In the genomic region with DNA sequence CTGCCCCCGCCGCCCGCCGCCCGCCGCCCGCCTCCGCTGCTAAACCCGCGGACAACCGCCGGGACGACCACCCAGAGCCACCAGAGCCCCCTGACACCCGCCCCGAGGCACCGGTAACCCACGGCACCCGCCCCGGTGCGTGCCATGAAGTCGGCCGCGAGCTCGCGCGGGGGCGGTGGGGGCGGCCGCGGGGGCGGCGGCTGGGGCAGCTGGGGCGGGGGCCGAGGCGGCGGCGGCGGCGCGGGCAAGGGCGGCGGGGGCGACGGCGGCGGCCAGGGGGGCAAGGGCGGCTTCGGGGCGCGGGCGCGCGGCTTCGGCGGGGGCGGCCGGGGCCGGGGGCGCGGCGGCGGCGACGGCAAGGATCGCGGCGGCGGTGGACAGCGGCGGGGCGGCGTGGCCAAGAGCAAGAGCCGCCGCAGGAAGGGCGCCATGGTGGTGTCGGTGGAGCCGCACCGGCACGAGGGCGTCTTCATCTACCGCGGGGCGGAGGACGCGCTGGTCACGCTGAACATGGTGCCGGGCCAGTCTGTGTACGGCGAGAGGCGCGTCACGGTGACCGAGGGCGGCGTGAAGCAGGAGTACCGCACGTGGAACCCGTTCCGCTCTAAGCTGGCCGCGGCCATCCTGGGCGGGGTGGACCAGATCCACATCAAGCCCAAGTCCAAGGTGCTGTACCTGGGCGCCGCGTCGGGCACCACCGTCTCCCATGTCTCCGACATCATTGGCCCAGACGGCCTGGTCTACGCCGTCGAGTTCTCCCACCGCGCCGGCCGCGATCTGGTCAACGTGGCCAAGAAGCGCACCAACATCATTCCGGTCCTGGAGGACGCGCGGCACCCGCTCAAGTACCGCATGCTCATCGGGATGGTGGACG, we compare ENCODE assay signal across 8 cellular contexts. TPM values are rescaled to one million over a fixed set of nuclear protein-coding genes. Genes with fewer than 3 reads are reported as not detected.
DNase-seq lines count a peak whose midpoint lies in the region; ATAC-seq and TF ChIP-seq lines count a peak whose summit lies in the region.

No MANE protein-coding gene starts in this region.

- no peaks in the 10 kb centered on the region for H3K9me3 Mint-ChIP-seq in CD8-positive, alpha-beta T cell
- peaks cover 2% of the 10 kb centered on the region for H3K9me3 Mint-ChIP-seq in endodermal cell
- H3K9me3 Mint-ChIP-seq in osteocyte (ENCODE audit: unreplicated experiment): no peaks in the 10 kb centered on the region

- 24 to 65% methylated on average over 48 to 127 of the region's 127 CpGs for WGBS in endodermal cell (ENCODE audit: insufficient coverage in 1 of 2, insufficient read length in 1 of 2), 2 experiments

- no peak overlapping the region for H3K27ac ChIP-seq in CD8-positive, alpha-beta T cell (ENCODE audit: low read depth, low read length)
- no peak overlapping the region for H3K27ac ChIP-seq in endodermal cell (ENCODE audit: low read depth, low read length)

- H3K4me1 ChIP-seq in CD8-positive, alpha-beta T cell (ENCODE audit: insufficient read depth, low read length): peaks cover 4% of the 10 kb centered on the region
- no peaks in the 10 kb centered on the region for H3K4me1 ChIP-seq in endodermal cell (ENCODE audit: control insufficient read depth, insufficient read depth, low read length)

- peaks cover 48% of the 10 kb centered on the region for H3K27me3 Mint-ChIP-seq in CD8-positive, alpha-beta T cell (ENCODE audit: low read depth)
- peaks cover 37% of the 10 kb centered on the region for H3K27me3 Mint-ChIP-seq in endodermal cell (ENCODE audit: insufficient read depth)
- no peaks in the 10 kb centered on the region for H3K27me3 Mint-ChIP-seq in osteocyte (ENCODE audit: unreplicated experiment)

- H3K4me1 Mint-ChIP-seq in CD8-positive, alpha-beta T cell (ENCODE audit: low read depth): peaks cover 12% of the 10 kb centered on the region
- H3K4me1 Mint-ChIP-seq in endodermal cell: no peaks in the 10 kb centered on the region
- H3K4me1 Mint-ChIP-seq in osteocyte (ENCODE audit: unreplicated experiment): peaks cover 15% of the 10 kb centered on the region

- H3K4me3 Mint-ChIP-seq in CD8-positive, alpha-beta T cell: peak overlapping the region; percentile 69
- peak overlapping the region; percentile 57 for H3K4me3 Mint-ChIP-seq in endodermal cell
- H3K4me3 Mint-ChIP-seq in osteocyte (ENCODE audit: unreplicated experiment): peak overlapping the region; percentile 71

- H3K9ac ChIP-seq in endodermal cell (ENCODE audit: extremely low read depth, low read length, poor library complexity, severe bottlenecking): no peak overlapping the region

- ATAC-seq in CD8-positive, alpha-beta T cell: no peak
- ATAC-seq in omental fat pad (ENCODE audit: low FRiP score) (no peak), HG03342 (IDR thresholded peaks at IDR 0.05; ENCODE audit: unreplicated experiment) (no peak)

- CTCF ChIA-PET in CD8-positive, alpha-beta T cell (lab: Charles Lee): no interaction called here

- H3K27ac Mint-ChIP-seq in CD8-positive, alpha-beta T cell: no peak overlapping the region
- H3K27ac Mint-ChIP-seq in endodermal cell (no peak overlapping the region), osteocyte (ENCODE audit: unreplicated experiment) (no peak overlapping the region)

- no peak for DNase-seq in CD8-positive, alpha-beta T cell
- DNase-seq in NCI-H748 treated with DMSO at 0.1 percent for 48 hours (lab: John Stamatoyannopoulos, UW) (peak; percentile 4), endodermal cell (peak; percentile 69), osteocyte (ENCODE audit: extremely low spot score, unreplicated experiment) (no peak), omental fat pad (ENCODE audit: low spot score) (no peak), NCI-H128 (lab: John Stamatoyannopoulos, UW; ENCODE audit: unreplicated experiment) (no peak), GM19240 (ENCODE audit: insufficient read length, low spot score) (no peak)

- no peaks in the 10 kb centered on the region for H3K9me3 ChIP-seq in CD8-positive, alpha-beta T cell (ENCODE audit: low read length)
- no peaks in the 10 kb centered on the region for H3K9me3 ChIP-seq in endodermal cell (ENCODE audit: control insufficient read depth, low read length)

- POLR2A ChIA-PET in CD8-positive, alpha-beta T cell (lab: Charles Lee): no interaction called here

- H3K36me3 ChIP-seq in CD8-positive, alpha-beta T cell (ENCODE audit: insufficient read depth, low read length): no peaks in the 10 kb centered on the region
- H3K36me3 ChIP-seq in endodermal cell (ENCODE audit: control insufficient read depth, insufficient read depth, low read length): no peaks in the 10 kb centered on the region

- intact Hi-C loops in CD8-positive, alpha-beta T cell (cut with DNase I, micrococcal nuclease): no loop called here

- H3K36me3 Mint-ChIP-seq in CD8-positive, alpha-beta T cell: peaks cover 1% of the 10 kb centered on the region
- H3K36me3 Mint-ChIP-seq in endodermal cell (ENCODE audit: low read depth) (no peaks in the 10 kb centered on the region), osteocyte (ENCODE audit: unreplicated experiment) (no peaks in the 10 kb centered on the region)

- H3K4me3 ChIP-seq in CD8-positive, alpha-beta T cell (ENCODE audit: low read depth, low read length): no peak overlapping the region
- H3K4me3 ChIP-seq in endodermal cell (ENCODE audit: low read length): no peak overlapping the region

- H3K27me3 ChIP-seq in CD8-positive, alpha-beta T cell (ENCODE audit: insufficient read depth, low read length): peaks cover 10% of the 10 kb centered on the region
- H3K27me3 ChIP-seq in endodermal cell (ENCODE audit: control insufficient read depth, insufficient read depth, low read length, poor library complexity, severe bottlenecking): peaks cover 41% of the 10 kb centered on the region

- TF ChIP-seq CTCF in CD8-positive, alpha-beta T cell (IDR thresholded peaks at IDR 0.05): no peak
- no peak for TF ChIP-seq CTCF in endodermal cell (conservative IDR thresholded peaks at IDR 0.05)
- TF ChIP-seq CTCF in osteocyte (IDR thresholded peaks at IDR 0.05): no peak
- no peak for TF ChIP-seq CTCF in omental fat pad (IDR thresholded peaks at IDR 0.05)

RNA-seq across cellular contexts. Expression of gene FBLL1, which starts 0.5 kb away (rescaled TPM):
- total RNA-seq in CD8-positive, alpha-beta T cell: not detected
- total RNA-seq in endodermal cell (1 to 10 TPM in 1 of 2 donors, under 1 TPM in 1; 0.60 to 1.1 TPM), osteocyte (3.8 and 4.6 TPM in 2 replicates), omental fat pad (under 1 TPM in 2 of 4 donors, not detected in 2; 0.46 to 0.84 TPM)
- polyA plus RNA-seq in endodermal cell (2013, experiment 1 of 2): 6.3 TPM
- 4.8 TPM for polyA plus RNA-seq in endodermal cell (2013, experiment 2 of 2)

RNA-seq across cellular contexts. Expression of gene RARS1, which starts 43.3 kb away (rescaled TPM):
- 10 to 100 TPM; 80.2 to 91.9 TPM for total RNA-seq in CD8-positive, alpha-beta T cell
- total RNA-seq in endodermal cell: 100 to 1,000 TPM in 1 of 2 donors, 10 to 100 TPM in 1; 98.9 to 109 TPM
- 80.6 TPM for polyA plus RNA-seq in endodermal cell (2013, experiment 1 of 2)
- 75.0 TPM for polyA plus RNA-seq in endodermal cell (2013, experiment 2 of 2)
- total RNA-seq in osteocyte: 82.7 and 87.6 TPM in 2 replicates
- 10 to 100 TPM; 61.9 to 86.9 (median 63.3) TPM for total RNA-seq in omental fat pad

RNA-seq across cellular contexts. Expression of gene PANK3, which starts 49.6 kb away (rescaled TPM):
- 10 to 100 TPM; 36.1 to 42.4 TPM for total RNA-seq in CD8-positive, alpha-beta T cell
- total RNA-seq in endodermal cell (100 to 1,000 TPM; 101 to 111 TPM), osteocyte (70.8 and 73.3 TPM in 2 replicates), omental fat pad (10 to 100 TPM; 22.5 to 39.9 (median 28.4) TPM)
- polyA plus RNA-seq in endodermal cell (2013, experiment 1 of 2): 64.0 TPM
- polyA plus RNA-seq in endodermal cell (2013, experiment 2 of 2): 69.9 TPM

Comparison
In these comparisons a context has a peak if more than half of its experiments do, and no peak if none do; other contexts are left out.
1. DNase-seq: peak in NCI-H748 treated with DMSO at 0.1 percent for 48 hours (single experiment) and endodermal cell (single experiment); none in CD8-positive, alpha-beta T cell (0 of 7), osteocyte (single experiment), omental fat pad (single experiment), NCI-H128 (single experiment) and GM19240 (single experiment).
2. Peak in every context shown above with its lines, with median percentiles within 50 percentile points of each other: H3K4me3 Mint-ChIP-seq.